9 cellular contexts compared by ENCODE assay signal in the genomic region with DNA sequence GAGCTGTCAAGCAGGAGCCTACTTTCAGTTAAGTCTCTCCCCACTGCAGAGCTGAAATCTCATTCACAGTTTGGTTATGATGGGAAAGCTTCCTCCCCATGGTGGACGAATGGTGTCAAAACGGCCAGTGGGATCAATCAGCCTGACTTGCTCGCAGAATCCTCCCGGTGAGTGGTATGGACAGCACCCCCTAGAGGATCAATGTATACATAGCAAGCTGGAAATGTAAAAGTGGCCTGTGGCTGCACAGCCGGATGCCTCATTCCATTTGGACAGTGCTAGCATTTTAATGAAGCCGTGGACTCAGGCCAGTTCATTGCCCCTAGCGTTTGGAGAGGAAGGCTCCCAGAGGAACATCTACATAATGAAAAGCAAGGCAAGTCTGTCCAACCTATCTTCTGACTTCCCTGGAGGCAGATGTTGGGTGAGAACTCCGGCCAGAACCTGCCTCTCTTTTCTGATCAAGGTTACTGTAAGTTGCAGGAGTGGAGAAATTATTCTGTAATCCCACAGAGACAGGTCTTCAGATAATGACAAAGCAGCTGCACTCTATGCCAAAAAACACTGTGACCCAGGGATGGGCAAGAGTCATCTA.
DNase-seq lines count a peak whose midpoint lies in the region; ATAC-seq and TF ChIP-seq lines count a peak whose summit lies in the region.
"Had no signal": no experiment of that assay in that cellular context is flagged by ENCODE, and none has a peak within 500 bp of the region (broad histone marks: within the 10 kb centered on the region; RNA-seq: fewer than 3 reads in every experiment).

No MANE protein-coding gene starts in this region.

- H2BK12ac ChIP-seq in H9 (ENCODE audit: insufficient read length, low read depth, low read length), result no peak overlapping the region
- no peak overlapping the region for H2BK12ac ChIP-seq in trophoblast cell (ENCODE audit: low read length)

- ATAC-seq in stimulated activated naive CD8-positive, alpha-beta T cell treated with anti-CD3 and anti-CD28 coated beads, Interleukin-15, amount 100 ng/mL, for 72 hours, result no peak
- ATAC-seq in effector memory CD8-positive, alpha-beta T cell (replicated peaks), result no peak

- H3K27me3 Mint-ChIP-seq in H9 (ENCODE audit: low read depth), result no peaks in the 10 kb centered on the region; the same call in 1 of the 2 replicates
- no peaks in the 10 kb centered on the region for H3K27me3 Mint-ChIP-seq in stimulated activated naive CD8-positive, alpha-beta T cell treated with anti-CD3 and anti-CD28 coated beads, Interleukin-15, amount 100 ng/mL, for 72 hours
- H3K27me3 Mint-ChIP-seq in effector memory CD8-positive, alpha-beta T cell, result peaks cover under 1 to 10% of the 10 kb centered on the region in 2 donors
- H3K27me3 Mint-ChIP-seq: central memory CD8-positive, alpha-beta T cell had no signal

- no peak overlapping the region for H4K5ac ChIP-seq in H9 (ENCODE audit: insufficient read length, low read depth, low read length)

- no peaks in the 10 kb centered on the region for H3K79me1 ChIP-seq in H9 (ENCODE audit: insufficient read depth, low read depth, low read length, poor library complexity, severe bottlenecking)
- no peaks in the 10 kb centered on the region for H3K79me1 ChIP-seq in trophoblast cell (ENCODE audit: low read length)

- H3K4me2 ChIP-seq in H9 (ENCODE audit: insufficient read depth, insufficient read length, low read length) (no peak overlapping the region), trophoblast cell (ENCODE audit: low read length) (no peak overlapping the region)

- DNase-seq in C1 segment of cervical spinal cord (lab: John Stamatoyannopoulos, UW) (peak in 8 of 14 donors; percentile 7 to 47 (median 28)), H9 (peak; percentile 69), OCI-M1 (lab: John Stamatoyannopoulos, UW) (peak; percentile 58), foreskin fibroblast (peak in 1 of 2 donors; percentile 32), spleen (no peak), trophoblast cell (no peak)
- DNase-seq in stimulated activated naive CD8-positive, alpha-beta T cell treated with anti-CD3 and anti-CD28 coated beads, Interleukin-15, amount 100 ng/mL, for 72 hours, result no peak
- DNase-seq in effector memory CD8-positive, alpha-beta T cell, result no peak

- H3K27me3 ChIP-seq in H9 (ENCODE audit: insufficient read depth, low read length) (no peaks in the 10 kb centered on the region), spleen (replicated peaks in 1 of 7) (no peaks in the 10 kb centered on the region), trophoblast cell (ENCODE audit: insufficient read depth, low read length) (no peaks in the 10 kb centered on the region)

- no peaks in the 10 kb centered on the region for H4K20me1 ChIP-seq in H9 (ENCODE audit: control insufficient read depth, insufficient read depth, insufficient read length)

- H4K12ac ChIP-seq in trophoblast cell (ENCODE audit: low read depth, low read length), result no peak overlapping the region

- no peak overlapping the region for H3K56ac ChIP-seq in H9 (ENCODE audit: insufficient read length, low read depth, low read length)

- H3K4me1 ChIP-seq in H9 (ENCODE audit: insufficient read depth, low read length) (no peaks in the 10 kb centered on the region), spleen (no peaks in the 10 kb centered on the region), trophoblast cell (ENCODE audit: control insufficient read depth in 1 of 2, insufficient read depth in 2 of 2, low read length in 2 of 2) (peaks cover 2 to 3% of the 10 kb centered on the region in 2 experiments)

- H3K27ac ChIP-seq in H9 (ENCODE audit: insufficient read length, low read depth, low read length), result no peak overlapping the region
- H3K27ac ChIP-seq in spleen, result no peak overlapping the region
- H3K27ac ChIP-seq in trophoblast cell (ENCODE audit: low read depth, low read length), result no peak overlapping the region

- H3K14ac ChIP-seq in H9 (ENCODE audit: insufficient read depth, low read length) (no peak overlapping the region), trophoblast cell (ENCODE audit: low read length) (no peak overlapping the region)

- TF ChIP-seq CTCF in H9 (conservative IDR thresholded peaks at IDR 0.05) (peak; percentile 87), foreskin fibroblast (IDR thresholded peaks at IDR 0.05; ENCODE audit: low read depth, low read length) (peak; percentile 59), spleen (IDR thresholded peaks at IDR 0.05 in 8 of 11, conservative IDR thresholded peaks at IDR 0.05 in 3 of 11) (peak in 8 of 11 experiments; percentile 8 to 61 (median 43))

- intact Hi-C loops in spleen (cut with DNase I; ENCODE audit: low total_unique reads), result no loop called here

- TF ChIP-seq POLR2A in spleen (IDR thresholded peaks at IDR 0.05), result no peak

- peaks cover 0 to 2% (median 0%) of the 10 kb centered on the region in 3 experiments; a peak in 2 of 7 replicates for H3K36me3 Mint-ChIP-seq in H9 (ENCODE audit: insufficient read depth in 1 of 3, low read depth in 3 of 3)
- no peaks in the 10 kb centered on the region for H3K36me3 Mint-ChIP-seq in effector memory CD8-positive, alpha-beta T cell (ENCODE audit: insufficient read depth)

- H3K23me2 ChIP-seq in H9 (ENCODE audit: insufficient read length, low read depth, low read length, poor library complexity, severe bottlenecking), result no peaks in the 10 kb centered on the region

- H3K4me3 Mint-ChIP-seq in H9, result no peak overlapping the region
- H3K4me3 Mint-ChIP-seq in stimulated activated naive CD8-positive, alpha-beta T cell treated with anti-CD3 and anti-CD28 coated beads, Interleukin-15, amount 100 ng/mL, for 72 hours, result no peak overlapping the region
- H3K4me3 Mint-ChIP-seq in effector memory CD8-positive, alpha-beta T cell, result no peak overlapping the region
- H3K4me3 Mint-ChIP-seq: central memory CD8-positive, alpha-beta T cell had no signal

- H3K9me3 ChIP-seq in H9 (ENCODE audit: control insufficient read depth, low read depth, low read length), result no peaks in the 10 kb centered on the region
- H3K9me3 ChIP-seq in spleen, result no peaks in the 10 kb centered on the region
- H3K9me3 ChIP-seq in trophoblast cell (ENCODE audit: insufficient read depth, low read depth, low read length), result no peaks in the 10 kb centered on the region

- H3T11ph ChIP-seq in H9 (ENCODE audit: low read length), result no peak overlapping the region

- H3K4ac ChIP-seq in H9 (ENCODE audit: low read depth, low read length), result no peak overlapping the region
- no peak overlapping the region for H3K4ac ChIP-seq in trophoblast cell (ENCODE audit: low read depth, low read length)

- H3K79me2 ChIP-seq in H9 (ENCODE audit: insufficient read depth, low read length), result no peaks in the 10 kb centered on the region
- H3K79me2 ChIP-seq in trophoblast cell (ENCODE audit: control insufficient read depth, insufficient read depth, low read length, poor library complexity), result no peaks in the 10 kb centered on the region

- H2BK5ac ChIP-seq in H9 (ENCODE audit: insufficient read length, low read length) (no peak overlapping the region), trophoblast cell (ENCODE audit: low read depth, low read length, poor library complexity) (no peak overlapping the region)

- H4K8ac ChIP-seq in H9 (replicated peaks; ENCODE audit: insufficient read length, low read depth, low read length) (no peak overlapping the region), trophoblast cell (ENCODE audit: low read depth, low read length) (no peak overlapping the region)

- H2BK20ac ChIP-seq in H9 (ENCODE audit: low read depth, low read length, poor library complexity, severe bottlenecking), result no peak overlapping the region

- H2BK120ac ChIP-seq in H9 (ENCODE audit: low read depth, low read length, poor library complexity, severe bottlenecking) (no peak overlapping the region), trophoblast cell (ENCODE audit: insufficient read depth, low read length, poor library complexity) (no peak overlapping the region)

- no CpG with 5 or more reads among the region's 8 CpGs for WGBS in H9 (ENCODE audit: extremely low coverage, insufficient read length, low lambda C conversion rate)
- 22 to 33% (median 28%) methylated on average over 8 of the region's 8 CpGs for whole genome bisulfite sequencing in spleen, 5 donors
- WGBS in trophoblast cell (ENCODE audit: extremely low coverage, insufficient coverage, insufficient read length), result no CpG with 5 or more reads among the region's 8 CpGs

- no peak overlapping the region for H2AK5ac ChIP-seq in H9 (ENCODE audit: insufficient read length, low read length)
- H2AK5ac ChIP-seq in trophoblast cell (ENCODE audit: low read length), result no peak overlapping the region

- peaks cover 16 to 17% of the 10 kb centered on the region in 2 experiments for H3K4me1 Mint-ChIP-seq in H9
- no peaks in the 10 kb centered on the region for H3K4me1 Mint-ChIP-seq in stimulated activated naive CD8-positive, alpha-beta T cell treated with anti-CD3 and anti-CD28 coated beads, Interleukin-15, amount 100 ng/mL, for 72 hours
- H3K4me1 Mint-ChIP-seq in effector memory CD8-positive, alpha-beta T cell (ENCODE audit: low read depth in 2 of 2), result peaks cover 0 to 4% of the 10 kb centered on the region in 2 donors
- H3K4me1 Mint-ChIP-seq: central memory CD8-positive, alpha-beta T cell had no signal

- H3K9me3 Mint-ChIP-seq in H9, result no peaks in the 10 kb centered on the region
- no peaks in the 10 kb centered on the region for H3K9me3 Mint-ChIP-seq in stimulated activated naive CD8-positive, alpha-beta T cell treated with anti-CD3 and anti-CD28 coated beads, Interleukin-15, amount 100 ng/mL, for 72 hours
- H3K9me3 Mint-ChIP-seq in effector memory CD8-positive, alpha-beta T cell, result no peaks in the 10 kb centered on the region
- H3K9me3 Mint-ChIP-seq: central memory CD8-positive, alpha-beta T cell had no signal

- H4K91ac ChIP-seq in H9 (ENCODE audit: insufficient read length, low read depth, low read length) (no peak overlapping the region), trophoblast cell (ENCODE audit: low read depth, low read length) (no peak overlapping the region)

- no peak overlapping the region for H2BK15ac ChIP-seq in H9 (ENCODE audit: low read depth, low read length)

- H3K9ac ChIP-seq in H9 (ENCODE audit: extremely low read depth, insufficient read length, low read length), result no peak overlapping the region
- no peak overlapping the region for H3K9ac ChIP-seq in trophoblast cell (ENCODE audit: low read length)

- H3K23ac ChIP-seq in H9 (ENCODE audit: insufficient read length, low read depth, low read length) (no peak overlapping the region), trophoblast cell (ENCODE audit: low read length) (no peak overlapping the region)

- no peak overlapping the region for H3K27ac Mint-ChIP-seq in H9
- H3K27ac Mint-ChIP-seq in stimulated activated naive CD8-positive, alpha-beta T cell treated with anti-CD3 and anti-CD28 coated beads, Interleukin-15, amount 100 ng/mL, for 72 hours, result no peak overlapping the region
- no peak overlapping the region for H3K27ac Mint-ChIP-seq in effector memory CD8-positive, alpha-beta T cell

- H3K18ac ChIP-seq in H9 (ENCODE audit: insufficient read length, low read depth, low read length) (no peak overlapping the region), trophoblast cell (ENCODE audit: low read length) (no peak overlapping the region)

- H3K36me3 ChIP-seq in spleen, result no peaks in the 10 kb centered on the region
- H3K36me3 ChIP-seq in trophoblast cell (ENCODE audit: control insufficient read depth in 1 of 2, insufficient read depth in 2 of 2, low read length in 2 of 2), result no peaks in the 10 kb centered on the region

- no peak overlapping the region for H3K4me3 ChIP-seq in foreskin fibroblast (ENCODE audit: low read depth in 1 of 2, low read length in 2 of 2)
- no peak overlapping the region for H3K4me3 ChIP-seq in spleen
- no peak overlapping the region for H3K4me3 ChIP-seq in trophoblast cell (ENCODE audit: low read depth, low read length)

- H2AFZ ChIP-seq in H9 (ENCODE audit: low read length) (no peak overlapping the region), trophoblast cell (ENCODE audit: insufficient read depth, low read length, poor library complexity) (no peak overlapping the region)

Comparison
In these comparisons a context has a peak if more than half of its experiments do, and no peak if none do; other contexts are left out.
1. DNase-seq: peak in C1 segment of cervical spinal cord (8 of 14), H9 (single experiment) and OCI-M1 (single experiment); none in spleen (single experiment), trophoblast cell (0 of 2), stimulated activated naive CD8-positive, alpha-beta T cell treated with anti-CD3 and anti-CD28 coated beads, Interleukin-15, amount 100 ng/mL, for 72 hours (0 of 2) and effector memory CD8-positive, alpha-beta T cell (0 of 3).
2. Peak in every context shown above with its lines, with median percentiles within 50 percentile points of each other: CTCF ChIP-seq.